13 cellular contexts compared by ENCODE assay signal in genomic region chr17:43570518-43570928, GRCh38. TPM values are rescaled to one million over a fixed set of nuclear protein-coding genes. Genes with fewer than 3 reads are reported as not detected.
DNase-seq lines count a peak whose midpoint lies in the region; ATAC-seq, FAIRE-seq and TF ChIP-seq lines count a peak whose summit lies in the region.
"Had no signal": no experiment of that assay in that cellular context is flagged by ENCODE, and none has a peak within 500 bp of the region (broad histone marks: within the 10 kb centered on the region; RNA-seq: fewer than 3 reads in every experiment).

No MANE protein-coding gene starts in this region.

- TF ChIP-seq POLR2A in H54 (IDR thresholded peaks at IDR 0.05; ENCODE audit: low read depth, low read length): no peak

- no peaks in the 10 kb centered on the region for H3K27me3 ChIP-seq in AG04450 (ENCODE audit: control insufficient read depth, insufficient read depth, low read length)

- POLR2A ChIA-PET in AG04450 (lab: Yijun Ruan, JAX): interaction anchor here (0.6 to 0.7 kb wide), 2 partner anchors 51 to 115 kb away, joined by 3 to 6 read pairs; no protein-coding TSS in a partner anchor

- FAIRE-seq in H54 (lab: Jason Lieb, UNC): no peak
- FAIRE-seq: G401.6 had no signal

- H3K27ac ChIP-seq in AG04450 (ENCODE audit: low read depth, low read length): no peak overlapping the region

- H3K4me3 ChIP-seq in AG04450 (ENCODE audit: low read depth, low read length): no peak overlapping the region

- ATAC-seq in HG03280 (IDR thresholded peaks at IDR 0.05; ENCODE audit: unreplicated experiment): no peak

- CTCF ChIA-PET in AG04450 (lab: Charles Lee): interaction anchor here (0.6 to 0.8 kb wide), 4 partner anchors 8 to 196 kb away, joined by 3 to 5 read pairs (median 3); no protein-coding TSS in a partner anchor

- DNase-seq in AG04450 (ENCODE audit: low read depth, low spot score): peak; percentile 32
- peak; percentile 81 for DNase-seq in H54 (ENCODE audit: insufficient read length, low spot score)
- peak; percentile 53 for DNase-seq in T1000 (lab: John Stamatoyannopoulos, UW)
- peak; percentile 80 for DNase-seq in glomerular visceral epithelial cell (ENCODE audit: extremely low spot score)
- no peak for DNase-seq in NCI-H1436 (lab: John Stamatoyannopoulos, UW)
- no peak for DNase-seq in NCI-H1930 (lab: John Stamatoyannopoulos, UW)
- no peak for DNase-seq in effector CD8-positive, alpha-beta T cell (lab: John Stamatoyannopoulos, UW)
- DNase-seq: activated CD4-positive, alpha-beta T cell treated with anti-CD3 and anti-CD28 coated beads, Interleukin-2, amount 50 U/mL, for 48 hours; activated gamma-delta T cell treated with Interleukin-2 at 50 U/mL for 16 hours; stimulated activated CD4-positive, alpha-beta T cell treated with anti-CD3 and anti-CD28 coated beads, Interleukin-4, amount 100 ng/mL, for 4 hours had no signal

- no peaks in the 10 kb centered on the region for H3K9me3 ChIP-seq in AG04450 (ENCODE audit: control insufficient read depth, insufficient read depth, low read length)

- TF ChIP-seq CTCF in AG04450 (IDR thresholded peaks at IDR 0.05; ENCODE audit: low read depth, low read length): no peak

RNA-seq across cellular contexts. Expression of gene ETV4, which starts 24.4 kb away (rescaled TPM):
- 6.7 and 8.0 TPM in 2 replicates for polyA plus RNA-seq in AG04450 (2011; rRNA removed)
- polyA minus RNA-seq in AG04450 (2011; rRNA and poly(A)+ RNA removed): 5.9 and 9.5 TPM in 2 replicates
- polyA plus RNA-seq: CD14-positive monocyte had no signal

Comparison
In these comparisons a context has a peak if more than half of its experiments do, and no peak if none do; other contexts are left out.
1. DNase-seq: peak in AG04450 (single experiment), H54 (single experiment), T1000 (single experiment) and glomerular visceral epithelial cell (single experiment); none in NCI-H1436 (single experiment), NCI-H1930 (0 of 2) and effector CD8-positive, alpha-beta T cell (single experiment).